Comparison of ENCODE assay signal across 1 cellular context in genomic region chr4:17027495-17027894, GRCh38.
TF ChIP-seq lines count a peak whose summit lies in the region.

No MANE protein-coding gene starts in this region.

TF ChIP-seq in GM23338, 12 proteins besides CTCF, POLR2A, EP300 and RAD21 (continued from another document):
- no peak for TF ChIP-seq ZNF462 (CRISPR knock-in tag; IDR thresholded peaks at IDR 0.05)
- no peak for TF ChIP-seq POLR2AphosphoS5 (IDR thresholded peaks at IDR 0.05; ENCODE audit: low read depth)
- TF ChIP-seq ETS1 (IDR thresholded peaks at IDR 0.05) = no peak
- no peak for TF ChIP-seq JUNB (IDR thresholded peaks at IDR 0.05; ENCODE audit: unreplicated experiment)
- TF ChIP-seq ZNF331 (CRISPR knock-in tag; IDR thresholded peaks at IDR 0.05; ENCODE audit: low read depth) = no peak
- TF ChIP-seq EZH2 (IDR thresholded peaks at IDR 0.05; ENCODE audit: low read depth, unreplicated experiment) = no peak
